In the genomic region with DNA sequence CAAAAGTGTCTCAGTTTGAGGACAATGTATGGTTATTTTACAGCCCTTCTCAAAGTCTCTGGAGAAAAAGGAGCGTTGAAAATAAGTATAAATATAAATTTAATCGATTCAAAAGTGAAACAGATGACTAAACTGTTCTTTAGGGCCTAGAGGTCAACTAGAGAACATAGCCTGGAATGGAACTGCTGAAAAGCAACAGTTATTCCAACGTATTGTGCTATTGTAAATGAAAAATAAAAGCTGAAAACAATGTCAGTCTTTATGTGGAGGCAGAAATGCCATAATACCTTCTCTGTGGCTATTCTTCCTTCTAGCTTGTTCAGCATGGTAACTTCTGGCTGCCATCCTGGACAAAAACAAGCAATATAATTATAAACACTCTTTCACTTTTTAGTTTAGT, we compare ENCODE assay signal across 12 cellular contexts.
"Had no signal": no experiment of that assay in that cellular context is flagged by ENCODE, and none has a peak within 500 bp of the region (broad histone marks: within the 10 kb centered on the region; RNA-seq: fewer than 3 reads in every experiment).

No MANE protein-coding gene starts in this region.

- H3K27me3 ChIP-seq: body of pancreas, ovary had no signal

- ATAC-seq: body of pancreas; effector memory CD8-positive, alpha-beta T cell; left colon; natural killer cell; T-helper 17 cell; WTC11 had no signal

- DNase-seq: activated CD4-positive, alpha-beta T cell treated with anti-CD3 and anti-CD28 coated beads for 48 hours; activated CD8-positive, alpha-beta memory T cell treated with anti-CD3 and anti-CD28 coated beads for 24 hours; activated naive CD4-positive, alpha-beta T cell treated with anti-CD3 and anti-CD28 coated beads, Interleukin-2, amount 10 ng/mL, durations not matched to agents 7 days and 5 days; body of pancreas; effector memory CD8-positive, alpha-beta T cell; left colon; natural killer cell; ovary; stimulated activated CD4-positive, alpha-beta T cell treated with anti-CD3 and anti-CD28 coated beads, Interleukin-4, amount 100 ng/mL, for 4 hours; T-helper 17 cell had no signal

- H3K4me1 ChIP-seq: body of pancreas had no signal

- H3K4me3 ChIP-seq: body of pancreas, lung, ovary had no signal

- H3K9me3 ChIP-seq: body of pancreas, ovary had no signal

- H3K36me3 ChIP-seq: ovary had no signal

- H3K27ac ChIP-seq: body of pancreas, ovary had no signal
